9 cellular contexts compared by ENCODE assay signal in the genomic region with DNA sequence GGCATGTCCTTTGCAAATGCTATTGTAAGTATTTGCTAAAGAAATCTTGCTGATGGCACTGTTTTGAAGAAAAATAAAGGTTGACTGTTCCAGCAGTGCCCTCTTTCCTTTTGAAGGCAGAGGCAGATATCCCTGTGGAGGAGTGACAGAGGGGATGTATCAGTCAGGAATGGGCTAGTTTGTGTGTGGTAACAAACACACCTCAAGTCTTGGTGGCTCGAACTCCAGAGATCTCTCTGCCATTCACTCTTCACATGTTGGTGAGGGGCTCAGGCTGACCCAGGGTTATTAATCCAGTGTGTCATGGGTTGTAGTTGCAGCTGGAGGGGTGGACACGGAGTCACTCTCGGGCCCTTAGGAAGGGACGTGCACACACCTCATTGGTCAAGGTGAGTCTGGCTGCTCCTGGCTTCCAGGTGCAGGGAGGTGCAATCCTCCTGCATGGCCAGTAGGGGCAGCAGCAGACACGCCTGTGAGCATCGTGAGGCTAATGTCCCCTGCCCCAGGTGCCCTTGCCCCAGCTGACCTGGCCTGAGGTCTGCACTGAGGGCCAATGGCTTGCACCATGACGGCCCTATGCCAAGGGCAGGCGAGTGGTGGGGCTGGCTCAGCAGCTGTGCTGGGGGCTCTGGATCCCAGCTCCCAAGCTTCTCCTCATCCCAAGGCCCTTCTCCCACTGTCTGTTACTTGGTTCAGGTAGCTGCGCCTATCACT.
DNase-seq lines count a peak whose midpoint lies in the region; ATAC-seq and TF ChIP-seq lines count a peak whose summit lies in the region.
"Had no signal": no experiment of that assay in that cellular context is flagged by ENCODE, and none has a peak within 500 bp of the region (broad histone marks: within the 10 kb centered on the region; RNA-seq: fewer than 3 reads in every experiment).

No MANE protein-coding gene starts in this region.

- no peak overlapping the region for H3K27ac ChIP-seq in upper lobe of right lung

- H3K36me3 Mint-ChIP-seq in activated naive CD4-positive, alpha-beta T cell treated with anti-CD3 and anti-CD28 coated beads for 36 hours (ENCODE audit: low read depth) = no peaks in the 10 kb centered on the region
- H3K36me3 Mint-ChIP-seq in activated T-helper 1 cell treated with anti-CD3 and anti-CD28 coated beads, Interleukin-12 subunit alpha, Interleukin-12 subunit beta, Interleukin-2, Interleukin-4 antibody, amounts not matched to agents 30 ng/mL and 10 ng/mL and 1 ng/mL, durations not matched to agents 14 hours and 24 hours and 36 hours (ENCODE audit: low read depth) = no peaks in the 10 kb centered on the region

- no peaks in the 10 kb centered on the region for H3K4me1 ChIP-seq in upper lobe of right lung

- peak; percentile 28 for DNase-seq in activated naive CD4-positive, alpha-beta T cell treated with anti-CD3 and anti-CD28 coated beads for 36 hours
- no peak for DNase-seq in activated naive CD4-positive, alpha-beta T cell treated with Interleukin-2 at 50 U/mL for 16 hours
- DNase-seq in iPS-NIHi11 (ENCODE audit: low spot score) = peak; percentile 96
- DNase-seq in upper lobe of right lung = no peak
- DNase-seq in activated T-helper 1 cell treated with anti-CD3 and anti-CD28 coated beads, Interleukin-12 subunit alpha, Interleukin-12 subunit beta, Interleukin-2, Interleukin-4 antibody, amounts not matched to agents 30 ng/mL and 10 ng/mL and 1 ng/mL, durations not matched to agents 14 hours and 24 hours and 36 hours (ENCODE audit: low spot score) = no peak
- DNase-seq in AG08395 (ENCODE audit: low spot score) = no peak
- DNase-seq: left cardiac atrium had no signal

- no peaks in the 10 kb centered on the region for H3K9me3 ChIP-seq in upper lobe of right lung

- no peak overlapping the region for H3K27ac Mint-ChIP-seq in activated naive CD4-positive, alpha-beta T cell treated with anti-CD3 and anti-CD28 coated beads for 36 hours
- H3K27ac Mint-ChIP-seq in activated T-helper 1 cell treated with anti-CD3 and anti-CD28 coated beads, Interleukin-12 subunit alpha, Interleukin-12 subunit beta, Interleukin-2, Interleukin-4 antibody, amounts not matched to agents 30 ng/mL and 10 ng/mL and 1 ng/mL, durations not matched to agents 14 hours and 24 hours and 36 hours = no peak overlapping the region

- CTCF ChIA-PET in activated naive CD4-positive, alpha-beta T cell treated with anti-CD3 and anti-CD28 coated beads for 36 hours (lab: Charles Lee) = interaction anchor here (0.5 to 1.7 kb wide), 5 partner anchors 20 to 202 kb away, joined by 3 to 4 read pairs (median 3); no protein-coding TSS in a partner anchor

- TF ChIP-seq CTCF in upper lobe of right lung (IDR thresholded peaks at IDR 0.05) = peak; percentile 58

- no peak overlapping the region for H3K4me3 Mint-ChIP-seq in activated naive CD4-positive, alpha-beta T cell treated with anti-CD3 and anti-CD28 coated beads for 36 hours
- no peak overlapping the region for H3K4me3 Mint-ChIP-seq in activated T-helper 1 cell treated with anti-CD3 and anti-CD28 coated beads, Interleukin-12 subunit alpha, Interleukin-12 subunit beta, Interleukin-2, Interleukin-4 antibody, amounts not matched to agents 30 ng/mL and 10 ng/mL and 1 ng/mL, durations not matched to agents 14 hours and 24 hours and 36 hours

- H3K9me3 Mint-ChIP-seq in activated naive CD4-positive, alpha-beta T cell treated with anti-CD3 and anti-CD28 coated beads for 36 hours = no peaks in the 10 kb centered on the region
- H3K9me3 Mint-ChIP-seq in activated T-helper 1 cell treated with anti-CD3 and anti-CD28 coated beads, Interleukin-12 subunit alpha, Interleukin-12 subunit beta, Interleukin-2, Interleukin-4 antibody, amounts not matched to agents 30 ng/mL and 10 ng/mL and 1 ng/mL, durations not matched to agents 14 hours and 24 hours and 36 hours = no peaks in the 10 kb centered on the region

- no peak overlapping the region for H3K4me3 ChIP-seq in upper lobe of right lung

- H3K36me3 ChIP-seq in upper lobe of right lung = no peaks in the 10 kb centered on the region

- intact Hi-C loops in activated naive CD4-positive, alpha-beta T cell treated with anti-CD3 and anti-CD28 coated beads for 36 hours (cut with micrococcal nuclease) = no loop called here
- intact Hi-C loops in upper lobe of right lung (cut with DNase I) = no loop called here
- intact Hi-C loops in activated T-helper 1 cell treated with anti-CD3 and anti-CD28 coated beads, Interleukin-12 subunit alpha, Interleukin-12 subunit beta, Interleukin-2, Interleukin-4 antibody, amounts not matched to agents 30 ng/mL and 10 ng/mL and 1 ng/mL, durations not matched to agents 14 hours and 24 hours and 36 hours (cut with micrococcal nuclease) = no loop called here

- peaks cover 3% of the 10 kb centered on the region for H3K27me3 Mint-ChIP-seq in activated naive CD4-positive, alpha-beta T cell treated with anti-CD3 and anti-CD28 coated beads for 36 hours (ENCODE audit: low read depth)
- H3K27me3 Mint-ChIP-seq in activated T-helper 1 cell treated with anti-CD3 and anti-CD28 coated beads, Interleukin-12 subunit alpha, Interleukin-12 subunit beta, Interleukin-2, Interleukin-4 antibody, amounts not matched to agents 30 ng/mL and 10 ng/mL and 1 ng/mL, durations not matched to agents 14 hours and 24 hours and 36 hours (ENCODE audit: insufficient read depth) = no peaks in the 10 kb centered on the region

- H3K4me1 Mint-ChIP-seq in activated naive CD4-positive, alpha-beta T cell treated with anti-CD3 and anti-CD28 coated beads for 36 hours (ENCODE audit: low read depth) = no peaks in the 10 kb centered on the region
- no peaks in the 10 kb centered on the region for H3K4me1 Mint-ChIP-seq in activated T-helper 1 cell treated with anti-CD3 and anti-CD28 coated beads, Interleukin-12 subunit alpha, Interleukin-12 subunit beta, Interleukin-2, Interleukin-4 antibody, amounts not matched to agents 30 ng/mL and 10 ng/mL and 1 ng/mL, durations not matched to agents 14 hours and 24 hours and 36 hours (ENCODE audit: low read depth)

- H3K27me3 ChIP-seq in upper lobe of right lung = no peaks in the 10 kb centered on the region

- ATAC-seq in SK-N-SH treated with all-trans-retinoic acid at 6 μM for 48 hours (peak; percentile 55; the same call in 2 of the 3 replicates), upper lobe of right lung (peak; percentile 11), GM21529 (IDR thresholded peaks at IDR 0.05; ENCODE audit: unreplicated experiment) (no peak)

TF ChIP-seq in SK-N-SH treated with all-trans-retinoic acid at 6 μM for 48 hours, 23 proteins besides CTCF, POLR2A, EP300 and RAD21:
- TF ChIP-seq ZNF8 (CRISPR knock-in tag; IDR thresholded peaks at IDR 0.05) (no peak), GLIS3 (CRISPR knock-in tag; IDR thresholded peaks at IDR 0.05) (no peak), TOX (CRISPR knock-in tag; IDR thresholded peaks at IDR 0.05; ENCODE audit: borderline replicate concordance) (no peak), RARB (CRISPR knock-in tag; IDR thresholded peaks at IDR 0.05) (no peak), ZFP3 (CRISPR knock-in tag; IDR thresholded peaks at IDR 0.05) (no peak), CSDC2 (CRISPR knock-in tag; IDR thresholded peaks at IDR 0.05) (no peak), ISL1 (CRISPR knock-in tag; IDR thresholded peaks at IDR 0.05) (no peak)
- TF ChIP-seq, protein P1, sequence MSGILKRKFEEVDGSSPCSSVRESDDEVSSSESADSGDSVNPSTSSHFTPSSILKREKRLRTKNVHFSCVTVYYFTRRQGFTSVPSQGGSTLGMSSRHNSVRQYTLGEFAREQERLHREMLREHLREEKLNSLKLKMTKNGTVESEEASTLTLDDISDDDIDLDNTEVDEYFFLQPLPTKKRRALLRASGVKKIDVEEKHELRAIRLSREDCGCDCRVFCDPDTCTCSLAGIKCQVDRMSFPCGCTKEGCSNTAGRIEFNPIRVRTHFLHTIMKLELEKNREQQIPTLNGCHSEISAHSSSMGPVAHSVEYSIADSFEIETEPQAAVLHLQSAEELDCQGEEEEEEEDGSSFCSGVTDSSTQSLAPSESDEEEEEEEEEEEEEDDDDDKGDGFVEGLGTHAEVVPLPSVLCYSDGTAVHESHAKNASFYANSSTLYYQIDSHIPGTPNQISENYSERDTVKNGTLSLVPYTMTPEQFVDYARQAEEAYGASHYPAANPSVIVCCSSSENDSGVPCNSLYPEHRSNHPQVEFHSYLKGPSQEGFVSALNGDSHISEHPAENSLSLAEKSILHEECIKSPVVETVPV (CRISPR knock-in tag; IDR thresholded peaks at IDR 0.05) = no peak
- TF ChIP-seq, protein P2, sequence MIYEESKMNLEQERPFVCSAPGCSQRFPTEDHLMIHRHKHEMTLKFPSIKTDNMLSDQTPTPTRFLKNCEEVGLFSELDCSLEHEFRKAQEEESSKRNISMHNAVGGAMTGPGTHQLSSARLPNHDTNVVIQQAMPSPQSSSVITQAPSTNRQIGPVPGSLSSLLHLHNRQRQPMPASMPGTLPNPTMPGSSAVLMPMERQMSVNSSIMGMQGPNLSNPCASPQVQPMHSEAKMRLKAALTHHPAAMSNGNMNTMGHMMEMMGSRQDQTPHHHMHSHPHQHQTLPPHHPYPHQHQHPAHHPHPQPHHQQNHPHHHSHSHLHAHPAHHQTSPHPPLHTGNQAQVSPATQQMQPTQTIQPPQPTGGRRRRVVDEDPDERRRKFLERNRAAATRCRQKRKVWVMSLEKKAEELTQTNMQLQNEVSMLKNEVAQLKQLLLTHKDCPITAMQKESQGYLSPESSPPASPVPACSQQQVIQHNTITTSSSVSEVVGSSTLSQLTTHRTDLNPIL (CRISPR knock-in tag; IDR thresholded peaks at IDR 0.05; ENCODE audit: low read depth) = no peak
TF ChIP-seq in SK-N-SH treated with all-trans-retinoic acid at 6 μM for 48 hours: peak in this region for 0.

Comparison
In these comparisons a context has a peak if more than half of its experiments do, and no peak if none do; other contexts are left out.
1. DNase-seq: peak in activated naive CD4-positive, alpha-beta T cell treated with anti-CD3 and anti-CD28 coated beads for 36 hours (single experiment) and iPS-NIHi11 (single experiment); none in activated naive CD4-positive, alpha-beta T cell treated with Interleukin-2 at 50 U/mL for 16 hours (single experiment), upper lobe of right lung (single experiment), activated T-helper 1 cell treated with anti-CD3 and anti-CD28 coated beads, Interleukin-12 subunit alpha, Interleukin-12 subunit beta, Interleukin-2, Interleukin-4 antibody, amounts not matched to agents 30 ng/mL and 10 ng/mL and 1 ng/mL, durations not matched to agents 14 hours and 24 hours and 36 hours (single experiment) and AG08395 (single experiment).